Comparison of ENCODE assay signal across 1 cellular context in the genomic region with DNA sequence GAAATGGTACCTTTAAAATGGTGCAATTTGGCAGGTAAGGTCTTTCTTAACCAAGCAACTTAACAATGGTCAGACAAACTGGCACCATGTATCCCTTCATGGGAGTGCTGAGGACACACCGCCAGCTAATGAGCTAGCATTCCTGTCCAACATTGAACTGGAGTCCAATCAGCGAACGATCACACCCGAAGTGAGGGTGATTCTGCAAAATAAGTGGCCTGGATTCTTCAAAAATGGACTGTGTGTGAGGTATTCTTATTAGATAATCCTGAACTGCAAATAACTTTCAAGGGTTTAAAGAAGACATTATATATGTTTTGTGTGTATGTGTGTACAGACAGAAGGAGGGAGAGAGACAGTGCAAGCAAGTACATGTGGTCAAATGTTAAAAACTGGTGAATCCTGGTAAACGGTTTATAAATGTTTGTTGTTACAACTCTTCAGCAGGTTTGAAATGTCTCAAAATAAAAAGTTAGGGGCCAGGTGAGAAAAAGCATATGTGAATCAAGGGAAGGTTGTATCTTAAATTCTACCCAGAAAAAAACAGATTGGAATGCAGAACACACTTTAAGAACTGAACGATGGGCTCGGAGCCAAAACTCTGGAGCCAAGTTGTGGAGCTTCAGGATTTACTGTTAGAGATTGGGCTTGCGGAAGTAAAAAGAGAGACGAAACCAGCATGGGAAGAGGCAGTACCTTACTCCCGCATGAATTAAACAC.
TF ChIP-seq lines count a peak whose summit lies in the region.

No MANE protein-coding gene starts in this region.

TF ChIP-seq in HepG2, 621 proteins besides CTCF, POLR2A, EP300 and RAD21:
- TF ChIP-seq RBM22 (optimal IDR thresholded peaks at IDR 0.05; ENCODE audit: low read length) (no peak), POLR2AphosphoS2 (IDR thresholded peaks at IDR 0.05; ENCODE audit: low read depth, low read length) (no peak), NR2C2 (CRISPR knock-in tag; IDR thresholded peaks at IDR 0.05; ENCODE audit: borderline replicate concordance) (no peak), NR3C1 (CRISPR knock-in tag; IDR thresholded peaks at IDR 0.05) (no peak), ZNF33A (CRISPR knock-in tag; IDR thresholded peaks at IDR 0.05; ENCODE audit: borderline replicate concordance) (no peak), ZNF737 (CRISPR knock-in tag; IDR thresholded peaks at IDR 0.05; ENCODE audit: borderline replicate concordance) (no peak), KAT8 (CRISPR knock-in tag; IDR thresholded peaks at IDR 0.05) (no peak), MATR3 (CRISPR knock-in tag; IDR thresholded peaks at IDR 0.05) (no peak)
- TF ChIP-seq, protein P1, sequence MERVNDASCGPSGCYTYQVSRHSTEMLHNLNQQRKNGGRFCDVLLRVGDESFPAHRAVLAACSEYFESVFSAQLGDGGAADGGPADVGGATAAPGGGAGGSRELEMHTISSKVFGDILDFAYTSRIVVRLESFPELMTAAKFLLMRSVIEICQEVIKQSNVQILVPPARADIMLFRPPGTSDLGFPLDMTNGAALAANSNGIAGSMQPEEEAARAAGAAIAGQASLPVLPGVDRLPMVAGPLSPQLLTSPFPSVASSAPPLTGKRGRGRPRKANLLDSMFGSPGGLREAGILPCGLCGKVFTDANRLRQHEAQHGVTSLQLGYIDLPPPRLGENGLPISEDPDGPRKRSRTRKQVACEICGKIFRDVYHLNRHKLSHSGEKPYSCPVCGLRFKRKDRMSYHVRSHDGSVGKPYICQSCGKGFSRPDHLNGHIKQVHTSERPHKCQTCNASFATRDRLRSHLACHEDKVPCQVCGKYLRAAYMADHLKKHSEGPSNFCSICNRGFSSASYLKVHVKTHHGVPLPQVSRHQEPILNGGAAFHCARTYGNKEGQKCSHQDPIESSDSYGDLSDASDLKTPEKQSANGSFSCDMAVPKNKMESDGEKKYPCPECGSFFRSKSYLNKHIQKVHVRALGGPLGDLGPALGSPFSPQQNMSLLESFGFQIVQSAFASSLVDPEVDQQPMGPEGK (CRISPR knock-in tag; IDR thresholded peaks at IDR 0.05): no peak
- TF ChIP-seq, protein P2, sequence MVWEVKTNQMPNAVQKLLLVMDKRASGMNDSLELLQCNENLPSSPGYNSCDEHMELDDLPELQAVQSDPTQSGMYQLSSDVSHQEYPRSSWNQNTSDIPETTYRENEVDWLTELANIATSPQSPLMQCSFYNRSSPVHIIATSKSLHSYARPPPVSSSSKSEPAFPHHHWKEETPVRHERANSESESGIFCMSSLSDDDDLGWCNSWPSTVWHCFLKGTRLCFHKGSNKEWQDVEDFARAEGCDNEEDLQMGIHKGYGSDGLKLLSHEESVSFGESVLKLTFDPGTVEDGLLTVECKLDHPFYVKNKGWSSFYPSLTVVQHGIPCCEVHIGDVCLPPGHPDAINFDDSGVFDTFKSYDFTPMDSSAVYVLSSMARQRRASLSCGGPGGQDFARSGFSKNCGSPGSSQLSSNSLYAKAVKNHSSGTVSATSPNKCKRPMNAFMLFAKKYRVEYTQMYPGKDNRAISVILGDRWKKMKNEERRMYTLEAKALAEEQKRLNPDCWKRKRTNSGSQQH (CRISPR knock-in tag; IDR thresholded peaks at IDR 0.05; ENCODE audit: low read depth): no peak
- TF ChIP-seq, protein P3, sequence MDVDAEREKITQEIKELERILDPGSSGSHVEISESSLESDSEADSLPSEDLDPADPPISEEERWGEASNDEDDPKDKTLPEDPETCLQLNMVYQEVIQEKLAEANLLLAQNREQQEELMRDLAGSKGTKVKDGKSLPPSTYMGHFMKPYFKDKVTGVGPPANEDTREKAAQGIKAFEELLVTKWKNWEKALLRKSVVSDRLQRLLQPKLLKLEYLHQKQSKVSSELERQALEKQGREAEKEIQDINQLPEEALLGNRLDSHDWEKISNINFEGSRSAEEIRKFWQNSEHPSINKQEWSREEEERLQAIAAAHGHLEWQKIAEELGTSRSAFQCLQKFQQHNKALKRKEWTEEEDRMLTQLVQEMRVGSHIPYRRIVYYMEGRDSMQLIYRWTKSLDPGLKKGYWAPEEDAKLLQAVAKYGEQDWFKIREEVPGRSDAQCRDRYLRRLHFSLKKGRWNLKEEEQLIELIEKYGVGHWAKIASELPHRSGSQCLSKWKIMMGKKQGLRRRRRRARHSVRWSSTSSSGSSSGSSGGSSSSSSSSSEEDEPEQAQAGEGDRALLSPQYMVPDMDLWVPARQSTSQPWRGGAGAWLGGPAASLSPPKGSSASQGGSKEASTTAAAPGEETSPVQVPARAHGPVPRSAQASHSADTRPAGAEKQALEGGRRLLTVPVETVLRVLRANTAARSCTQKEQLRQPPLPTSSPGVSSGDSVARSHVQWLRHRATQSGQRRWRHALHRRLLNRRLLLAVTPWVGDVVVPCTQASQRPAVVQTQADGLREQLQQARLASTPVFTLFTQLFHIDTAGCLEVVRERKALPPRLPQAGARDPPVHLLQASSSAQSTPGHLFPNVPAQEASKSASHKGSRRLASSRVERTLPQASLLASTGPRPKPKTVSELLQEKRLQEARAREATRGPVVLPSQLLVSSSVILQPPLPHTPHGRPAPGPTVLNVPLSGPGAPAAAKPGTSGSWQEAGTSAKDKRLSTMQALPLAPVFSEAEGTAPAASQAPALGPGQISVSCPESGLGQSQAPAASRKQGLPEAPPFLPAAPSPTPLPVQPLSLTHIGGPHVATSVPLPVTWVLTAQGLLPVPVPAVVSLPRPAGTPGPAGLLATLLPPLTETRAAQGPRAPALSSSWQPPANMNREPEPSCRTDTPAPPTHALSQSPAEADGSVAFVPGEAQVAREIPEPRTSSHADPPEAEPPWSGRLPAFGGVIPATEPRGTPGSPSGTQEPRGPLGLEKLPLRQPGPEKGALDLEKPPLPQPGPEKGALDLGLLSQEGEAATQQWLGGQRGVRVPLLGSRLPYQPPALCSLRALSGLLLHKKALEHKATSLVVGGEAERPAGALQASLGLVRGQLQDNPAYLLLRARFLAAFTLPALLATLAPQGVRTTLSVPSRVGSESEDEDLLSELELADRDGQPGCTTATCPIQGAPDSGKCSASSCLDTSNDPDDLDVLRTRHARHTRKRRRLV (CRISPR knock-in tag; IDR thresholded peaks at IDR 0.05): no peak
